Comparison of ENCODE assay signal across 8 cellular contexts in genomic region chr3:129118745-129119144, GRCh38. TPM values are rescaled to one million over a fixed set of nuclear protein-coding genes. Genes with fewer than 3 reads are reported as not detected.
DNase-seq lines count a peak whose midpoint lies in the region; ATAC-seq and TF ChIP-seq lines count a peak whose summit lies in the region.

No MANE protein-coding gene starts in this region.

- no peaks in the 10 kb centered on the region for H3K27me3 Mint-ChIP-seq in activated naive CD8-positive, alpha-beta T cell treated with anti-CD3 and anti-CD28 coated beads, Interleukin-2, amount 50 U/mL, for 24 hours

- H3K23ac ChIP-seq in mesendoderm (ENCODE audit: low read length), result no peak overlapping the region

- intact Hi-C loops in head of caudate nucleus (cut with DNase I), result no loop called here

- WGBS in mesendoderm (ENCODE audit: extremely low coverage, insufficient coverage, low lambda C conversion rate), result no CpG with 5 or more reads among the region's 5 CpGs

- H3K4ac ChIP-seq in mesendoderm (ENCODE audit: low read depth, low read length), result no peak overlapping the region

- no peak overlapping the region for H2BK5ac ChIP-seq in mesendoderm (ENCODE audit: low read length)

- H2AK5ac ChIP-seq in mesendoderm (ENCODE audit: low read length), result no peak overlapping the region

- peak overlapping the region; percentile 89 for H3K27ac Mint-ChIP-seq in activated naive CD8-positive, alpha-beta T cell treated with anti-CD3 and anti-CD28 coated beads, Interleukin-2, amount 50 U/mL, for 24 hours

- H3K27ac ChIP-seq in BLaER1 (peak overlapping the region; percentile 98), Peyer's patch (peak overlapping the region; percentile 85 to 98 (median 94)), mesendoderm (ENCODE audit: low read depth, low read length) (no peak overlapping the region)

- TF ChIP-seq POLR2A in Peyer's patch (IDR thresholded peaks at IDR 0.05), result no peak

- no peak overlapping the region for H4K5ac ChIP-seq in mesendoderm (ENCODE audit: low read length)

- DNase-seq in Peyer's patch (no peak), mesendoderm (no peak), hypothalamus (lab: John Stamatoyannopoulos, UW) (no peak), head of caudate nucleus (no peak), AG08396 (ENCODE audit: low spot score) (no peak)
- no peak for DNase-seq in activated naive CD8-positive, alpha-beta T cell treated with anti-CD3 and anti-CD28 coated beads, Interleukin-2, amount 50 U/mL, for 24 hours

- H3K27me3 ChIP-seq in BLaER1 (no peaks in the 10 kb centered on the region), Peyer's patch (no peaks in the 10 kb centered on the region), mesendoderm (ENCODE audit: insufficient read depth, low read length, poor library complexity) (no peaks in the 10 kb centered on the region)

- H3K79me1 ChIP-seq in mesendoderm (ENCODE audit: low read length), result peaks cover 24% of the 10 kb centered on the region

- H3K36me3 Mint-ChIP-seq in activated naive CD8-positive, alpha-beta T cell treated with anti-CD3 and anti-CD28 coated beads, Interleukin-2, amount 50 U/mL, for 24 hours (ENCODE audit: low read depth), result peaks cover 38% of the 10 kb centered on the region

- H3K18ac ChIP-seq in mesendoderm (ENCODE audit: low read length), result no peak overlapping the region

- no peaks in the 10 kb centered on the region for H3K9me3 Mint-ChIP-seq in activated naive CD8-positive, alpha-beta T cell treated with anti-CD3 and anti-CD28 coated beads, Interleukin-2, amount 50 U/mL, for 24 hours

- TF ChIP-seq CTCF in Peyer's patch (IDR thresholded peaks at IDR 0.05), result no peak

- ATAC-seq in activated naive CD8-positive, alpha-beta T cell treated with anti-CD3 and anti-CD28 coated beads, Interleukin-2, amount 50 U/mL, for 24 hours, result peak; percentile 5
- ATAC-seq in GM18909 (IDR thresholded peaks at IDR 0.05; ENCODE audit: poor library complexity, unreplicated experiment), result no peak

- peaks cover 82% of the 10 kb centered on the region for H3K4me1 Mint-ChIP-seq in activated naive CD8-positive, alpha-beta T cell treated with anti-CD3 and anti-CD28 coated beads, Interleukin-2, amount 50 U/mL, for 24 hours

- peak overlapping the region; percentile 91 for H3K4me3 Mint-ChIP-seq in activated naive CD8-positive, alpha-beta T cell treated with anti-CD3 and anti-CD28 coated beads, Interleukin-2, amount 50 U/mL, for 24 hours

- peaks cover 42% of the 10 kb centered on the region for H4K20me1 ChIP-seq in BLaER1

- H2BK15ac ChIP-seq in mesendoderm (replicated peaks; ENCODE audit: low read depth), result no peak overlapping the region

- H3K79me2 ChIP-seq in mesendoderm (ENCODE audit: control insufficient read depth, insufficient read depth, low read length), result peaks cover 42% of the 10 kb centered on the region

- H3K9ac ChIP-seq in BLaER1 (peak overlapping the region; percentile 94), mesendoderm (ENCODE audit: low read length) (peak overlapping the region; percentile 92)

- no peak overlapping the region for H4K8ac ChIP-seq in mesendoderm (ENCODE audit: low read depth, low read length)

- H3K4me2 ChIP-seq in BLaER1 (peak overlapping the region; percentile 99), mesendoderm (ENCODE audit: low read length) (no peak overlapping the region)

- H3K4me1 ChIP-seq in BLaER1 (peaks cover 75% of the 10 kb centered on the region), Peyer's patch (peaks cover 8 to 52% (median 13%) of the 10 kb centered on the region in 4 donors), mesendoderm (ENCODE audit: control insufficient read depth, low read depth, low read length) (peaks cover 14% of the 10 kb centered on the region)

- peak overlapping the region; percentile 81 for H3K4me3 ChIP-seq in BLaER1
- peak overlapping the region; percentile 65 to 95 (median 89) for H3K4me3 ChIP-seq in Peyer's patch
- H3K4me3 ChIP-seq in mesendoderm (ENCODE audit: low read length), result no peak overlapping the region

- peaks cover 33% of the 10 kb centered on the region for H3K36me3 ChIP-seq in BLaER1
- H3K36me3 ChIP-seq in Peyer's patch, result peaks cover 0 to 4% (median 0%) of the 10 kb centered on the region in 3 donors
- H3K36me3 ChIP-seq in mesendoderm (ENCODE audit: control insufficient read depth, insufficient read depth, low read length), result no peaks in the 10 kb centered on the region

- H2BK120ac ChIP-seq in mesendoderm (ENCODE audit: low read depth, low read length), result no peak overlapping the region

- H3K9me3 ChIP-seq in BLaER1, result no peaks in the 10 kb centered on the region
- no peaks in the 10 kb centered on the region for H3K9me3 ChIP-seq in Peyer's patch

- peak overlapping the region; percentile 87 for H3K56ac ChIP-seq in mesendoderm (ENCODE audit: low read length)

RNA-seq across cellular contexts. Expression of gene RAB43, which starts 2.9 kb away (rescaled TPM):
- 10 to 100 TPM in 3 of 4 donors, 1 to 10 TPM in 1; 9.1 to 18.7 (median 11.3) TPM for total RNA-seq in Peyer's patch
- polyA plus RNA-seq in mesendoderm (2013, experiment 1 of 2), result 9.3 TPM
- 8.6 TPM for polyA plus RNA-seq in mesendoderm (2013, experiment 2 of 2)

RNA-seq across cellular contexts. Expression of gene ISY1, which starts 42.1 kb away (rescaled TPM):
- 10 to 100 TPM; 11.1 to 24.9 (median 18.2) TPM for total RNA-seq in Peyer's patch
- 15.1 TPM for polyA plus RNA-seq in mesendoderm (2013, experiment 1 of 2)
- 15.1 TPM for polyA plus RNA-seq in mesendoderm (2013, experiment 2 of 2)

RNA-seq across cellular contexts. Expression of gene GP9, which starts 58.2 kb away (rescaled TPM):
- total RNA-seq in Peyer's patch, result not detected
- not detected for polyA plus RNA-seq in mesendoderm (2013, experiment 1 of 2)
- not detected for polyA plus RNA-seq in mesendoderm (2013, experiment 2 of 2)
